8 cellular contexts compared by ENCODE assay signal in genomic region chrX:107742754-107743191, GRCh38. TPM values are rescaled to one million over a fixed set of nuclear protein-coding genes. Genes with fewer than 3 reads are reported as not detected.
DNase-seq lines count a peak whose midpoint lies in the region; ATAC-seq, FAIRE-seq and TF ChIP-seq lines count a peak whose summit lies in the region.

No MANE protein-coding gene starts in this region.

- H3K27ac ChIP-seq in breast epithelium = peak overlapping the region; percentile 87 to 89
- H3K27ac ChIP-seq in mesenchymal stem cell (ENCODE audit: low read length, poor library complexity, severe bottlenecking) = no peak overlapping the region
- peak overlapping the region; percentile 92 for H3K27ac ChIP-seq in thymus (ENCODE audit: low read depth)

- H3K36me3 ChIP-seq in breast epithelium (no peaks in the 10 kb centered on the region), mesenchymal stem cell (ENCODE audit: control insufficient read depth in 1 of 2, insufficient read depth in 2 of 2, low read depth in 1 of 2, low read length in 2 of 2) (no peaks in the 10 kb centered on the region), thymus (ENCODE audit: control insufficient read depth, insufficient read depth) (no peaks in the 10 kb centered on the region)

- peak overlapping the region in 1 of 2 experiments; percentile 65 for H3K14ac ChIP-seq in mesenchymal stem cell (ENCODE audit: low read length in 2 of 2)

- H3K4me1 ChIP-seq in breast epithelium (peaks cover 0 to 4% of the 10 kb centered on the region in 2 donors), mesenchymal stem cell (ENCODE audit: control insufficient read depth, insufficient read depth, low read depth, low read length) (peaks cover 14% of the 10 kb centered on the region), thymus (ENCODE audit: control insufficient read depth, insufficient read depth, low read length) (peaks cover 19% of the 10 kb centered on the region)

- TF ChIP-seq CTCF in breast epithelium (IDR thresholded peaks at IDR 0.05) (no peak), endothelial cell (IDR thresholded peaks at IDR 0.05; ENCODE audit: unreplicated experiment) (no peak)

- DNase-seq in activated CD4-positive, alpha-beta T cell treated with anti-CD3 and anti-CD28 coated beads for 36 hours = no peak
- no peak for DNase-seq in activated CD4-positive, alpha-beta T cell treated with anti-CD3 and anti-CD28 coated beads, Interleukin-2, amount 50 U/mL, for 1 hour
- DNase-seq in breast epithelium (ENCODE audit: low spot score in 2 of 2) = no peak
- no peak for DNase-seq in mesenchymal stem cell
- no peak for DNase-seq in endothelial cell (ENCODE audit: low spot score)
- no peak for DNase-seq in HTR-8/SVneo (ENCODE audit: insufficient read length, low spot score)
- DNase-seq in UCSD-AML1 (lab: John Stamatoyannopoulos, UW; ENCODE audit: unreplicated experiment) = no peak

- H3K4me1 Mint-ChIP-seq in activated CD4-positive, alpha-beta T cell treated with anti-CD3 and anti-CD28 coated beads for 36 hours = peaks cover 42% of the 10 kb centered on the region
- no peaks in the 10 kb centered on the region for H3K4me1 Mint-ChIP-seq in endothelial cell (ENCODE audit: unreplicated experiment)

- peak overlapping the region; percentile 5 for H2AFZ ChIP-seq in mesenchymal stem cell (ENCODE audit: low read depth, low read length)

- peak overlapping the region; percentile 91 to 96 for H2BK12ac ChIP-seq in mesenchymal stem cell (ENCODE audit: low read length in 2 of 2)

- no peak for ATAC-seq in activated CD4-positive, alpha-beta T cell treated with anti-CD3 and anti-CD28 coated beads for 36 hours

- POLR2A ChIA-PET in activated CD4-positive, alpha-beta T cell treated with anti-CD3 and anti-CD28 coated beads for 36 hours (lab: Charles Lee) = no interaction called here

- no peak overlapping the region for H2BK5ac ChIP-seq in mesenchymal stem cell (ENCODE audit: low read depth, low read length, poor library complexity, severe bottlenecking)

- H3K79me1 ChIP-seq in mesenchymal stem cell (replicated peaks; ENCODE audit: low read length, poor library complexity, severe bottlenecking) = no peaks in the 10 kb centered on the region

- FAIRE-seq in HTR-8/SVneo (lab: Jason Lieb, UNC) = no peak

- H3K4ac ChIP-seq in mesenchymal stem cell (ENCODE audit: low read depth in 1 of 2, low read length in 2 of 2) = peak overlapping the region; percentile 9 to 24

- peak overlapping the region; percentile 43 for H4K91ac ChIP-seq in mesenchymal stem cell (ENCODE audit: low read length)

- H3K27me3 Mint-ChIP-seq in activated CD4-positive, alpha-beta T cell treated with anti-CD3 and anti-CD28 coated beads for 36 hours = no peaks in the 10 kb centered on the region
- peaks cover 1% of the 10 kb centered on the region for H3K27me3 Mint-ChIP-seq in endothelial cell (ENCODE audit: unreplicated experiment)

- peak overlapping the region; percentile 93 for H4K8ac ChIP-seq in mesenchymal stem cell (ENCODE audit: low read length)

- intact Hi-C loops in activated CD4-positive, alpha-beta T cell treated with anti-CD3 and anti-CD28 coated beads for 36 hours (cut with DNase I, micrococcal nuclease) = loop anchor here (1.0 to 2.0 kb wide), 5 partner anchors 24 to 69 kb away; partner anchors contain the start of gene NCBP2L (in 1 of the 2)
- intact Hi-C loops in breast epithelium (cut with DNase I; ENCODE audit: low total_unique reads) = no loop called here

- H3K23ac ChIP-seq in mesenchymal stem cell (ENCODE audit: low read length in 2 of 2) = no peak overlapping the region

- H3K4me3 Mint-ChIP-seq in activated CD4-positive, alpha-beta T cell treated with anti-CD3 and anti-CD28 coated beads for 36 hours = peak overlapping the region; percentile 66
- H3K4me3 Mint-ChIP-seq in endothelial cell (ENCODE audit: unreplicated experiment) = no peak overlapping the region

- no peak for TF ChIP-seq POLR2A in breast epithelium (IDR thresholded peaks at IDR 0.05)

- peak overlapping the region; percentile 11 to 53 (median 21) for H3K4me3 ChIP-seq in breast epithelium
- no peak overlapping the region for H3K4me3 ChIP-seq in mesenchymal stem cell (ENCODE audit: insufficient read depth in 1 of 2, low read depth in 1 of 2, low read length in 2 of 2)
- peak overlapping the region; percentile 40 for H3K4me3 ChIP-seq in thymus (ENCODE audit: low read length)

- peak overlapping the region; percentile 54 for H2BK120ac ChIP-seq in mesenchymal stem cell (ENCODE audit: low read depth, low read length)

- no peaks in the 10 kb centered on the region for H3K9me3 Mint-ChIP-seq in activated CD4-positive, alpha-beta T cell treated with anti-CD3 and anti-CD28 coated beads for 36 hours (ENCODE audit: low read depth)
- no peaks in the 10 kb centered on the region for H3K9me3 Mint-ChIP-seq in endothelial cell (ENCODE audit: unreplicated experiment)

- H3K27ac Mint-ChIP-seq in activated CD4-positive, alpha-beta T cell treated with anti-CD3 and anti-CD28 coated beads for 36 hours = peak overlapping the region; percentile 96
- H3K27ac Mint-ChIP-seq in endothelial cell (ENCODE audit: unreplicated experiment) = no peak overlapping the region

- no peaks in the 10 kb centered on the region for H3K9me3 ChIP-seq in breast epithelium
- no peaks in the 10 kb centered on the region for H3K9me3 ChIP-seq in mesenchymal stem cell (ENCODE audit: control insufficient read depth, low read length)
- no peaks in the 10 kb centered on the region for H3K9me3 ChIP-seq in thymus (ENCODE audit: control insufficient read depth)

- H3K27me3 ChIP-seq in breast epithelium = peaks cover 0 to 63% of the 10 kb centered on the region in 2 donors
- H3K27me3 ChIP-seq in mesenchymal stem cell (ENCODE audit: control insufficient read depth in 1 of 2, insufficient read depth in 1 of 2, low read length in 2 of 2) = peaks cover 0 to 85% of the 10 kb centered on the region in 2 experiments
- no peaks in the 10 kb centered on the region for H3K27me3 ChIP-seq in thymus (ENCODE audit: control insufficient read depth, insufficient read depth)

- CTCF ChIA-PET in activated CD4-positive, alpha-beta T cell treated with anti-CD3 and anti-CD28 coated beads for 36 hours (lab: Charles Lee) = interaction anchor here (1.1 to 1.8 kb wide), 2 partner anchors 10 to 70 kb away, joined by 3 to 6 read pairs; no protein-coding TSS in a partner anchor

- no peak overlapping the region for H2AK5ac ChIP-seq in mesenchymal stem cell (ENCODE audit: low read length, severe bottlenecking)

- H3K36me3 Mint-ChIP-seq in activated CD4-positive, alpha-beta T cell treated with anti-CD3 and anti-CD28 coated beads for 36 hours (ENCODE audit: low read depth) = no peaks in the 10 kb centered on the region
- no peaks in the 10 kb centered on the region for H3K36me3 Mint-ChIP-seq in endothelial cell (ENCODE audit: low read depth, unreplicated experiment)

- peak overlapping the region; percentile 80 for H2BK15ac ChIP-seq in mesenchymal stem cell (ENCODE audit: low read depth, poor library complexity, severe bottlenecking)

- H3K18ac ChIP-seq in mesenchymal stem cell (ENCODE audit: low read depth in 1 of 2, low read length in 2 of 2) = peak overlapping the region; percentile 28 to 85

- no peak overlapping the region for H3K9ac ChIP-seq in mesenchymal stem cell (ENCODE audit: low read length)

- 52% methylated on average over 22 of the region's 23 CpGs for WGBS in mesenchymal stem cell
- 40% methylated on average over 23 of the region's 23 CpGs for WGBS in thymus

- H3K4me2 ChIP-seq in mesenchymal stem cell (ENCODE audit: low read length, poor library complexity, severe bottlenecking) = no peak overlapping the region

RNA-seq across cellular contexts. Expression of gene TSC22D3, which starts 32.8 kb away (rescaled TPM):
- total RNA-seq in activated CD4-positive, alpha-beta T cell treated with anti-CD3 and anti-CD28 coated beads for 36 hours = 10 to 100 TPM; 23.3 to 25.9 TPM
- total RNA-seq in breast epithelium (1,000 to 10,000 TPM in 1 of 3 donors, 100 to 1,000 TPM in 2; 606 to 1,046 (median 681) TPM), endothelial cell (ENCODE audit: unreplicated experiment) (68.7 TPM)
- 151 TPM for polyA plus RNA-seq in mesenchymal stem cell (2013, experiment 1 of 2)
- polyA plus RNA-seq in mesenchymal stem cell (2013, experiment 2 of 2) = 131 TPM
- 873 TPM for polyA plus RNA-seq in thymus

RNA-seq across cellular contexts. Expression of gene NCBP2L, which starts 34.8 kb away (rescaled TPM):
- total RNA-seq in activated CD4-positive, alpha-beta T cell treated with anti-CD3 and anti-CD28 coated beads for 36 hours = not detected
- total RNA-seq in breast epithelium = not detected
- polyA plus RNA-seq in mesenchymal stem cell (2013, experiment 1 of 2) = not detected
- not detected for polyA plus RNA-seq in mesenchymal stem cell (2013, experiment 2 of 2)
- polyA plus RNA-seq in thymus = 0.21 TPM
- total RNA-seq in endothelial cell (ENCODE audit: unreplicated experiment) = not detected

Comparison
In these comparisons a context has a peak if more than half of its experiments do, and no peak if none do; other contexts are left out.
1. H3K4me3 ChIP-seq: peak in breast epithelium (3 of 3) and thymus (single experiment); none in mesenchymal stem cell (0 of 2).